Comparison of ENCODE assay signal across 27 cellular contexts in genomic region chr1:200908158-200908868, GRCh38. TPM values are rescaled to one million over a fixed set of nuclear protein-coding genes. Genes with fewer than 3 reads are reported as not detected.
A peak's percentile ranks its signal among the peaks of the same experiment; 100 is the strongest.
DNase-seq lines count a peak whose midpoint lies in the region; ATAC-seq and TF ChIP-seq lines count a peak whose summit lies in the region.
"Had no signal": no experiment of that assay in that cellular context is flagged by ENCODE, and none has a peak within 500 bp of the region (broad histone marks: within the 10 kb centered on the region; RNA-seq: fewer than 3 reads in every experiment).

No MANE protein-coding gene starts in this region.

- H3K27ac ChIP-seq in breast epithelium (no peak overlapping the region), mammary epithelial cell (ENCODE audit: insufficient read depth, low read depth, low read length) (no peak overlapping the region), neutrophil (peak overlapping the region; percentile 74), urinary bladder (ENCODE audit: low read depth) (peak overlapping the region; percentile 49)
- H3K27ac ChIP-seq: lower lobe of right lung, pancreas, PC-9, SJSA1, upper lobe of left lung, WERI-Rb-1 had no signal

- no peaks in the 10 kb centered on the region for H3K79me2 ChIP-seq in mammary epithelial cell (ENCODE audit: insufficient read depth, low read length)

- 86% methylated on average over 2 of the region's 6 CpGs for WGBS in mammary epithelial cell (ENCODE audit: low coverage, missing lambda C conversion rate)
- 88% methylated on average over 6 of the region's 6 CpGs for WGBS in urinary bladder

- no peak for TF ChIP-seq POLR2A in breast epithelium (IDR thresholded peaks at IDR 0.05)

- dilution Hi-C loops in mammary epithelial cell (cut with HindIII; ENCODE audit: low sequenced_read_pairs), result no loop called here

- no TSS peak for BruUV-seq in mammary epithelial cell (replicated peaks; lab: Mats Ljungman, UMichigan)

- H3K9ac ChIP-seq in mammary epithelial cell (ENCODE audit: insufficient read depth, low read length), result no peak overlapping the region

- no peak overlapping the region for H3K4me3 ChIP-seq in breast epithelium
- H3K4me3 ChIP-seq in mammary epithelial cell (replicated peaks in 1 of 3; ENCODE audit: insufficient read depth in 1 of 3, low read depth in 2 of 3, low read length in 3 of 3), result no peak overlapping the region
- H3K4me3 ChIP-seq in epithelial cell of esophagus (ENCODE audit: low read length), result no peak overlapping the region
- H3K4me3 ChIP-seq in neutrophil (ENCODE audit: low read depth in 1 of 2, low read length in 1 of 2), result peak overlapping the region in 1 of 2 experiments; percentile 21
- no peak overlapping the region for H3K4me3 ChIP-seq in urinary bladder (ENCODE audit: low read depth, low read length)
- H3K4me3 ChIP-seq: lower lobe of right lung, pancreas, PC-9, SJSA1, upper lobe of left lung had no signal

- no peak for ATAC-seq in activated naive CD4-positive, alpha-beta T cell treated with anti-CD3 and anti-CD28 coated beads, Interleukin-2, amount 50 U/mL, for 72 hours
- ATAC-seq: HCT116, lower lobe of right lung had no signal

- H2AFZ ChIP-seq in mammary epithelial cell (ENCODE audit: low read depth, low read length), result no peak overlapping the region
- H2AFZ ChIP-seq: PC-9 had no signal

- in situ Hi-C loops in mammary epithelial cell (cut with MboI; ENCODE audit: low sequenced_read_pairs in 2 of 2) (no loop called here), KBM-7 (cut with MboI; ENCODE audit: low pct_unique_long_range_greater_than_20kb, low sequenced_read_pairs) (no loop called here)

- no peaks in the 10 kb centered on the region for H3K9me3 ChIP-seq in breast epithelium
- no peaks in the 10 kb centered on the region for H3K9me3 ChIP-seq in mammary epithelial cell (replicated peaks; ENCODE audit: insufficient read depth, low read length)
- H3K9me3 ChIP-seq in neutrophil, result no peaks in the 10 kb centered on the region
- H3K9me3 ChIP-seq: lower lobe of right lung, pancreas, SJSA1, upper lobe of left lung had no signal

- no peak overlapping the region for H3K27ac Mint-ChIP-seq in activated naive CD4-positive, alpha-beta T cell treated with anti-CD3 and anti-CD28 coated beads, Interleukin-2, amount 50 U/mL, for 72 hours
- H3K27ac Mint-ChIP-seq: B cell; dendritic cell treated with granulocyte-macrophage colony-stimulating factor and Interleukin-4, amounts not matched to agents 40 ng/mL and 50 ng/mL, for 4 days; stimulated activated naive CD8-positive, alpha-beta T cell treated with anti-CD3 and anti-CD28 coated beads, Interleukin-15, Interleukin-2, amounts not matched to agents 100 ng/mL and 50 ng/mL, for 24 hours; T-helper 1 cell treated with Interleukin-12 subunit alpha and Interleukin-12 subunit beta and Interleukin-4 antibody, amounts not matched to agents 30 μg/mL and 1 μg/mL, for 36 hours had no signal

- no peak for TF ChIP-seq CTCF in breast epithelium (IDR thresholded peaks at IDR 0.05)
- TF ChIP-seq CTCF in mammary epithelial cell (conservative IDR thresholded peaks at IDR 0.05 in 1 of 2, IDR thresholded peaks at IDR 0.05 in 1 of 2; ENCODE audit: extremely low read depth in 1 of 2, insufficient read depth in 1 of 2, low read depth in 1 of 2, low read length in 2 of 2), result no peak
- no peak for TF ChIP-seq CTCF in epithelial cell of esophagus (IDR thresholded peaks at IDR 0.05; ENCODE audit: insufficient read depth, low read depth, low read length, missing control alignments)
- TF ChIP-seq CTCF in neutrophil (IDR thresholded peaks at IDR 0.05), result no peak

- CTCF ChIA-PET in mammary epithelial cell (lab: Charles Lee; ENCODE audit: low non-redundant PET), result no interaction called here

- H3K27me3 ChIP-seq in breast epithelium, result no peaks in the 10 kb centered on the region
- no peaks in the 10 kb centered on the region for H3K27me3 ChIP-seq in mammary epithelial cell (ENCODE audit: insufficient read depth, low read length)
- no peaks in the 10 kb centered on the region for H3K27me3 ChIP-seq in neutrophil
- H3K27me3 ChIP-seq: pancreas, SJSA1, upper lobe of left lung had no signal

- H3K4me1 ChIP-seq in breast epithelium, result peaks cover 0 to 4% of the 10 kb centered on the region in 2 donors
- peaks cover 22% of the 10 kb centered on the region for H3K4me1 ChIP-seq in mammary epithelial cell (ENCODE audit: insufficient read depth, low read length)
- H3K4me1 ChIP-seq in neutrophil (ENCODE audit: control insufficient read depth in 1 of 2, insufficient read depth in 1 of 2, low read depth in 1 of 2, low read length in 1 of 2), result peaks cover 47 to 52% of the 10 kb centered on the region in 2 experiments
- H3K4me1 ChIP-seq in urinary bladder (ENCODE audit: insufficient read depth), result no peaks in the 10 kb centered on the region
- H3K4me1 ChIP-seq: lower lobe of right lung, pancreas had no signal

- no peaks in the 10 kb centered on the region for H3K9me3 Mint-ChIP-seq in activated naive CD4-positive, alpha-beta T cell treated with anti-CD3 and anti-CD28 coated beads, Interleukin-2, amount 50 U/mL, for 72 hours
- H3K9me3 Mint-ChIP-seq: dendritic cell treated with granulocyte-macrophage colony-stimulating factor and Interleukin-4, amounts not matched to agents 40 ng/mL and 50 ng/mL, for 4 days; stimulated activated naive CD8-positive, alpha-beta T cell treated with anti-CD3 and anti-CD28 coated beads, Interleukin-15, Interleukin-2, amounts not matched to agents 100 ng/mL and 50 ng/mL, for 24 hours; T-helper 1 cell treated with Interleukin-12 subunit alpha and Interleukin-12 subunit beta and Interleukin-4 antibody, amounts not matched to agents 30 μg/mL and 1 μg/mL, for 36 hours had no signal

- no peaks in the 10 kb centered on the region for H4K20me1 ChIP-seq in mammary epithelial cell (ENCODE audit: insufficient read depth, low read length)

- no peak overlapping the region for H3K4me2 ChIP-seq in mammary epithelial cell (ENCODE audit: insufficient read depth, low read depth, low read length)
- H3K4me2 ChIP-seq: PC-9 had no signal

- DNase-seq in breast epithelium (ENCODE audit: low spot score in 2 of 2), result peak; percentile 48 to 67
- DNase-seq in mammary epithelial cell, result no peak
- DNase-seq in epithelial cell of esophagus (ENCODE audit: low read depth), result peak; percentile 67
- no peak for DNase-seq in KG1 (lab: John Stamatoyannopoulos, UW)
- no peak for DNase-seq in activated naive CD4-positive, alpha-beta T cell treated with anti-CD3 and anti-CD28 coated beads, Interleukin-2, amount 50 U/mL, for 72 hours (ENCODE audit: low spot score in 2 of 2)
- DNase-seq in KBM-7, result no peak
- DNase-seq: activated CD8-positive, alpha-beta memory T cell treated with anti-CD3 and anti-CD28 coated beads, Interleukin-2, amount 50 U/mL, for 48 hours; activated effector memory CD4-positive, alpha-beta T cell treated with Interleukin-2 at 50 U/mL for 16 hours; EL; lower lobe of right lung; NCI-H1694; pancreas; upper lobe of left lung; WERI-Rb-1 had no signal

- peaks cover 0 to 5% of the 10 kb centered on the region in 2 donors for H3K36me3 Mint-ChIP-seq in activated naive CD4-positive, alpha-beta T cell treated with anti-CD3 and anti-CD28 coated beads, Interleukin-2, amount 50 U/mL, for 72 hours

- H3K36me3 ChIP-seq in breast epithelium (no peaks in the 10 kb centered on the region), mammary epithelial cell (ENCODE audit: insufficient read depth, low read length) (peaks cover 7% of the 10 kb centered on the region), neutrophil (peaks cover 5% of the 10 kb centered on the region), urinary bladder (ENCODE audit: insufficient read depth) (peaks cover 2% of the 10 kb centered on the region)
- H3K36me3 ChIP-seq: lower lobe of right lung, SJSA1, upper lobe of left lung had no signal

- intact Hi-C loops in breast epithelium (cut with DNase I; ENCODE audit: low total_unique reads) (no loop called here), mammary epithelial cell (cut with micrococcal nuclease) (no loop called here)

RNA-seq across cellular contexts. Expression of gene INAVA, which starts 13.6 kb away (rescaled TPM):
- 1 to 10 TPM in 2 of 3 donors, not detected in 1; 1.0 to 7.5 TPM for total RNA-seq in breast epithelium
- total RNA-seq in mammary epithelial cell, result 10 to 100 TPM; 26.5 to 27.2 TPM
- 11.4 TPM for polyA plus RNA-seq in mammary epithelial cell
- 17.4 TPM for polyA minus RNA-seq in mammary epithelial cell
- total RNA-seq in urinary bladder, result 10.1 TPM
- polyA plus RNA-seq in urinary bladder, result 6.2 TPM
- under 1 TPM; 0.09 to 0.88 TPM for total RNA-seq in activated naive CD4-positive, alpha-beta T cell treated with anti-CD3 and anti-CD28 coated beads, Interleukin-2, amount 50 U/mL, for 72 hours
- polyA plus RNA-seq: endothelial cell of umbilical vein had no signal

RNA-seq across cellular contexts. Expression of gene GPR25, which starts 35.5 kb away (rescaled TPM):
- total RNA-seq in breast epithelium (under 1 TPM in 1 of 3 donors, not detected in 2; 0.29 TPM), mammary epithelial cell (not detected), urinary bladder (not detected)
- polyA plus RNA-seq in mammary epithelial cell (not detected), urinary bladder (0.06 TPM)
- not detected for polyA minus RNA-seq in mammary epithelial cell
- total RNA-seq in activated naive CD4-positive, alpha-beta T cell treated with anti-CD3 and anti-CD28 coated beads, Interleukin-2, amount 50 U/mL, for 72 hours, result not detected
- total RNA-seq: A172, endothelial cell of umbilical vein, frontal cortex, PC-9, SJSA1 had no signal
- polyA plus RNA-seq: endothelial cell of umbilical vein, keratinocyte, pancreas had no signal

Comparison
In these comparisons a context has a peak if more than half of its experiments do, and no peak if none do; other contexts are left out.
1. DNase-seq: peak in breast epithelium (2 of 2) and epithelial cell of esophagus (single experiment); none in mammary epithelial cell (single experiment), KG1 (single experiment), activated naive CD4-positive, alpha-beta T cell treated with anti-CD3 and anti-CD28 coated beads, Interleukin-2, amount 50 U/mL, for 72 hours (0 of 2) and KBM-7 (single experiment).
2. H3K27ac ChIP-seq: peak in neutrophil (single experiment) and urinary bladder (single experiment); none in breast epithelium (0 of 2) and mammary epithelial cell (single experiment).